6 cellular contexts compared by ENCODE assay signal in genomic region chr19:2150794-2151338, GRCh38. TPM values are rescaled to one million over a fixed set of nuclear protein-coding genes. Genes with fewer than 3 reads are reported as not detected.
A peak's percentile ranks its signal among the peaks of the same experiment; 100 is the strongest.
DNase-seq lines count a peak whose midpoint lies in the region; FAIRE-seq and TF ChIP-seq lines count a peak whose summit lies in the region.

No MANE protein-coding gene starts in this region.

- H3K9ac ChIP-seq in H9 (ENCODE audit: extremely low read depth, insufficient read length, low read length) (peak overlapping the region; percentile 90), keratinocyte (ENCODE audit: control insufficient read depth, extremely low read depth, insufficient read depth, low read length) (peak overlapping the region; percentile 94)

- H3K4me1 ChIP-seq in ACC112 (ENCODE audit: control insufficient read depth, insufficient read depth, low read length, unreplicated experiment): peaks cover 14% of the 10 kb centered on the region
- H3K4me1 ChIP-seq in H9 (ENCODE audit: insufficient read depth, low read length): no peaks in the 10 kb centered on the region
- peaks cover 23% of the 10 kb centered on the region for H3K4me1 ChIP-seq in keratinocyte (ENCODE audit: control insufficient read depth, extremely low read depth, insufficient read depth, low read length)

- H3K79me2 ChIP-seq in ACC112 (ENCODE audit: control insufficient read depth, insufficient read depth, low read length, unreplicated experiment): peaks cover 47% of the 10 kb centered on the region
- H3K79me2 ChIP-seq in H9 (ENCODE audit: insufficient read depth, low read length): peaks cover 45% of the 10 kb centered on the region; the same call in 1 of the 2 replicates
- peaks cover 51% of the 10 kb centered on the region for H3K79me2 ChIP-seq in keratinocyte (ENCODE audit: control insufficient read depth, insufficient read depth, low read length)

- H3K27me3 ChIP-seq in ACC112 (ENCODE audit: insufficient read depth, low read length): no peaks in the 10 kb centered on the region
- H3K27me3 ChIP-seq in H9 (ENCODE audit: insufficient read depth, low read length): no peaks in the 10 kb centered on the region
- H3K27me3 ChIP-seq in keratinocyte (ENCODE audit: control insufficient read depth, extremely low read depth, insufficient read depth, low read length): no peaks in the 10 kb centered on the region

- H4K8ac ChIP-seq in H9 (replicated peaks; ENCODE audit: insufficient read length, low read depth, low read length): no peak overlapping the region

- H3K4ac ChIP-seq in H9 (ENCODE audit: low read depth, low read length): no peak overlapping the region

- peaks cover 25 to 31% of the 10 kb centered on the region in 2 experiments for H3K4me1 Mint-ChIP-seq in H9

- H3K27ac ChIP-seq in ACC112 (ENCODE audit: low read depth, low read length): peak overlapping the region; percentile 67
- no peak overlapping the region for H3K27ac ChIP-seq in H9 (ENCODE audit: insufficient read length, low read depth, low read length)
- peak overlapping the region; percentile 89 for H3K27ac ChIP-seq in keratinocyte (ENCODE audit: control insufficient read depth, insufficient read depth, low read length)

- H3K27me3 Mint-ChIP-seq in H9 (ENCODE audit: low read depth): no peaks in the 10 kb centered on the region

- peak overlapping the region; percentile 86 to 93 for H3K4me3 Mint-ChIP-seq in H9

- no peak overlapping the region for H4K5ac ChIP-seq in H9 (ENCODE audit: insufficient read length, low read depth, low read length)

- WGBS in H9 (ENCODE audit: extremely low coverage, insufficient read length, low lambda C conversion rate): no CpG with 5 or more reads among the region's 36 CpGs

- TF ChIP-seq CTCF in H9 (conservative IDR thresholded peaks at IDR 0.05): no peak
- no peak for TF ChIP-seq CTCF in keratinocyte (optimal IDR thresholded peaks at IDR 0.05 in 1 of 3, IDR thresholded peaks at IDR 0.05 in 1 of 3, conservative IDR thresholded peaks at IDR 0.05 in 1 of 3; ENCODE audit: extremely low read depth in 1 of 3, insufficient read depth in 2 of 3, low read length in 3 of 3)

- H3K18ac ChIP-seq in H9 (ENCODE audit: insufficient read length, low read depth, low read length): no peak overlapping the region

- peak overlapping the region; percentile 98 for H3K4me3 ChIP-seq in ACC112 (ENCODE audit: low read depth, low read length)
- H3K4me3 ChIP-seq in keratinocyte (ENCODE audit: control insufficient read depth in 2 of 3, extremely low read depth in 1 of 3, insufficient read depth in 2 of 3, low read depth in 1 of 3, low read length in 3 of 3): peak overlapping the region; percentile 72 to 99 (median 90)

- no peak overlapping the region for H3K56ac ChIP-seq in H9 (ENCODE audit: insufficient read length, low read depth, low read length)

- H3K36me3 ChIP-seq in ACC112 (ENCODE audit: insufficient read depth, low read length): peaks cover 2% of the 10 kb centered on the region; the same call in 1 of the 2 replicates
- peaks cover 4 to 5% of the 10 kb centered on the region in 2 experiments for H3K36me3 ChIP-seq in keratinocyte (ENCODE audit: control insufficient read depth in 2 of 2, extremely low read depth in 1 of 2, insufficient read depth in 2 of 2, low read length in 2 of 2)

- no peak overlapping the region for H2BK5ac ChIP-seq in H9 (ENCODE audit: insufficient read length, low read length)

- peaks cover 0 to 21% (median 15%) of the 10 kb centered on the region in 3 experiments; a peak in 6 of 7 replicates for H3K36me3 Mint-ChIP-seq in H9 (ENCODE audit: insufficient read depth in 1 of 3, low read depth in 3 of 3)

- dilution Hi-C loops in keratinocyte (cut with MboI; ENCODE audit: extremely low pct_ligation_motif_present, low sequenced_read_pairs): no loop called here

- H3K23ac ChIP-seq in H9 (ENCODE audit: insufficient read length, low read depth, low read length): no peak overlapping the region

- no peak overlapping the region for H2BK12ac ChIP-seq in H9 (ENCODE audit: insufficient read length, low read depth, low read length)

- H2AFZ ChIP-seq in ACC112 (ENCODE audit: low read length, unreplicated experiment) (peak overlapping the region; percentile 75), H9 (ENCODE audit: low read length) (no peak overlapping the region), keratinocyte (ENCODE audit: control insufficient read depth, low read length) (no peak overlapping the region)

- H4K91ac ChIP-seq in H9 (ENCODE audit: insufficient read length, low read depth, low read length): no peak overlapping the region

- H3K4me2 ChIP-seq in H9 (ENCODE audit: insufficient read depth, insufficient read length, low read length) (peak overlapping the region; percentile 71), keratinocyte (ENCODE audit: control insufficient read depth, extremely low read depth, insufficient read depth, low read depth, low read length) (peak overlapping the region; percentile 98)

- H3K9me3 ChIP-seq in H9 (ENCODE audit: control insufficient read depth, low read depth, low read length) (no peaks in the 10 kb centered on the region), keratinocyte (ENCODE audit: control insufficient read depth, low read depth, low read length) (no peaks in the 10 kb centered on the region)

- peak overlapping the region; percentile 87; the same call in 1 of the 2 replicates for H3K14ac ChIP-seq in H9 (ENCODE audit: insufficient read depth, low read length)

- H3K79me1 ChIP-seq in H9 (ENCODE audit: insufficient read depth, low read depth, low read length, poor library complexity, severe bottlenecking): peaks cover 2% of the 10 kb centered on the region

- no peak for FAIRE-seq in keratinocyte (lab: Jason Lieb, UNC)

- H4K20me1 ChIP-seq in H9 (ENCODE audit: control insufficient read depth, insufficient read depth, insufficient read length) (peaks cover 2% of the 10 kb centered on the region), keratinocyte (ENCODE audit: control insufficient read depth, extremely low read depth, insufficient read depth, low read length) (peaks cover 17% of the 10 kb centered on the region)

- peak overlapping the region in 1 of 3 experiments; percentile 90; a peak in 1 of 7 replicates for H3K27ac Mint-ChIP-seq in H9

- H2BK120ac ChIP-seq in H9 (ENCODE audit: low read depth, low read length, poor library complexity, severe bottlenecking): no peak overlapping the region

- H3T11ph ChIP-seq in H9 (ENCODE audit: low read length): no peak overlapping the region

- no peak overlapping the region for H2BK20ac ChIP-seq in H9 (ENCODE audit: low read depth, low read length, poor library complexity, severe bottlenecking)

- no peaks in the 10 kb centered on the region for H3K9me3 Mint-ChIP-seq in H9

- DNase-seq in H9: no peak
- peak; percentile 16 for DNase-seq in activated CD4-positive, alpha-beta T cell treated with anti-CD3 and anti-CD28 coated beads, Interleukin-2, amount 50 U/mL, for 1 hour
- DNase-seq in keratinocyte (ENCODE audit: low read depth, low spot score): no peak
- no peak for DNase-seq in NCI-H748 (lab: John Stamatoyannopoulos, UW; ENCODE audit: unreplicated experiment)
- DNase-seq in AML-193 (lab: John Stamatoyannopoulos, UW): no peak

- H3K9me1 ChIP-seq in keratinocyte (ENCODE audit: control insufficient read depth, extremely low read depth, insufficient read depth, low read length): peaks cover 4% of the 10 kb centered on the region

- no peak overlapping the region for H2AK5ac ChIP-seq in H9 (ENCODE audit: insufficient read length, low read length)

- peaks cover 8% of the 10 kb centered on the region for H3K23me2 ChIP-seq in H9 (ENCODE audit: insufficient read length, low read depth, low read length, poor library complexity, severe bottlenecking)

- no peak overlapping the region for H2BK15ac ChIP-seq in H9 (ENCODE audit: low read depth, low read length)

RNA-seq across cellular contexts. Expression of gene AP3D1, which starts 0.5 kb away (rescaled TPM):
- 142 and 147 TPM in 2 replicates for total RNA-seq in H9 (2021)
- polyA plus RNA-seq in keratinocyte: 51.1 to 108 TPM (median 56.1 TPM) in 3 replicates
- 61.5 TPM for polyA plus RNA-seq in keratinocyte (2011; ENCODE audit: low read depth)
- 89.9 and 126 TPM in 2 replicates for polyA plus RNA-seq in keratinocyte (2011; cell fraction: cytosol; rRNA removed)
- polyA plus RNA-seq in keratinocyte (2011; cell fraction: nucleus; rRNA removed): 163 and 205 TPM in 2 replicates
- polyA plus RNA-seq in keratinocyte (2012; ENCODE audit: low replicate concordance): 66.6 and 121 TPM in 2 replicates
- 113 to 554 TPM (median 119 TPM) in 3 replicates for polyA minus RNA-seq in keratinocyte
- polyA minus RNA-seq in keratinocyte (2011; cell fraction: cytosol; rRNA and poly(A)+ RNA removed): 91.5 TPM
- 90.5 and 127 TPM in 2 replicates for polyA minus RNA-seq in keratinocyte (2011; cell fraction: nucleus; rRNA and poly(A)+ RNA removed)

RNA-seq across cellular contexts. Expression of gene DOT1L, which starts 12.9 kb away (rescaled TPM):
- total RNA-seq in H9 (2021): 78.5 and 81.6 TPM in 2 replicates
- 3.0 to 4.6 TPM (median 3.3 TPM) in 3 replicates for polyA plus RNA-seq in keratinocyte
- polyA plus RNA-seq in keratinocyte (2011; ENCODE audit: low read depth): 14.9 TPM
- polyA plus RNA-seq in keratinocyte (2011; cell fraction: cytosol; rRNA removed): 2.0 and 3.4 TPM in 2 replicates
- polyA plus RNA-seq in keratinocyte (2011; cell fraction: nucleus; rRNA removed): 7.6 and 9.5 TPM in 2 replicates
- 6.4 and 6.8 TPM in 2 replicates for polyA plus RNA-seq in keratinocyte (2012; ENCODE audit: low replicate concordance)
- polyA minus RNA-seq in keratinocyte: 6.0 to 24.1 TPM (median 7.4 TPM) in 3 replicates
- polyA minus RNA-seq in keratinocyte (2011; cell fraction: cytosol; rRNA and poly(A)+ RNA removed): 5.9 TPM
- polyA minus RNA-seq in keratinocyte (2011; cell fraction: nucleus; rRNA and poly(A)+ RNA removed): 8.8 and 10.9 TPM in 2 replicates

RNA-seq across cellular contexts. Expression of gene IZUMO4, which starts 54.2 kb away (rescaled TPM):
- total RNA-seq in H9 (2021): 2.1 and 3.0 TPM in 2 replicates
- 6.0 to 14.9 TPM (median 6.7 TPM) in 3 replicates for polyA plus RNA-seq in keratinocyte
- polyA plus RNA-seq in keratinocyte (2011; ENCODE audit: low read depth): 1.8 TPM
- 3.4 and 6.7 TPM in 2 replicates for polyA plus RNA-seq in keratinocyte (2011; cell fraction: cytosol; rRNA removed)
- 23.2 and 33.2 TPM in 2 replicates for polyA plus RNA-seq in keratinocyte (2011; cell fraction: nucleus; rRNA removed)
- polyA plus RNA-seq in keratinocyte (2012; ENCODE audit: low replicate concordance): 6.3 and 7.6 TPM in 2 replicates
- polyA minus RNA-seq in keratinocyte: 5.0 to 8.4 TPM (median 7.2 TPM) in 3 replicates
- polyA minus RNA-seq in keratinocyte (2011; cell fraction: cytosol; rRNA and poly(A)+ RNA removed): 3.5 TPM
- 1.6 and 3.3 TPM in 2 replicates for polyA minus RNA-seq in keratinocyte (2011; cell fraction: nucleus; rRNA and poly(A)+ RNA removed)

RNA-seq across cellular contexts. Expression of gene MOB3A, which starts 54.7 kb away (rescaled TPM):
- total RNA-seq in H9 (2021): 11.5 and 13.3 TPM in 2 replicates
- polyA plus RNA-seq in keratinocyte: 24.1 to 61.8 TPM (median 34.2 TPM) in 3 replicates
- 8.6 TPM for polyA plus RNA-seq in keratinocyte (2011; ENCODE audit: low read depth)
- 35.7 and 45.2 TPM in 2 replicates for polyA plus RNA-seq in keratinocyte (2011; cell fraction: cytosol; rRNA removed)
- polyA plus RNA-seq in keratinocyte (2011; cell fraction: nucleus; rRNA removed): 44.3 and 61.8 TPM in 2 replicates
- polyA plus RNA-seq in keratinocyte (2012; ENCODE audit: low replicate concordance): 20.9 and 52.4 TPM in 2 replicates
- 57.5 to 202 TPM (median 64.4 TPM) in 3 replicates for polyA minus RNA-seq in keratinocyte
- polyA minus RNA-seq in keratinocyte (2011; cell fraction: cytosol; rRNA and poly(A)+ RNA removed): 125 TPM
- 30.7 and 47.2 TPM in 2 replicates for polyA minus RNA-seq in keratinocyte (2011; cell fraction: nucleus; rRNA and poly(A)+ RNA removed)
